In genomic region chr17:50689251-50689650, GRCh38 we compare ENCODE assay signal across 10 cellular contexts. TPM values are rescaled to one million over a fixed set of nuclear protein-coding genes. Genes with fewer than 3 reads are reported as not detected.
DNase-seq lines count a peak whose midpoint lies in the region; ATAC-seq and TF ChIP-seq lines count a peak whose summit lies in the region.
"Had no signal": no experiment of that assay in that cellular context is flagged by ENCODE, and none has a peak within 500 bp of the region (broad histone marks: within the 10 kb centered on the region; RNA-seq: fewer than 3 reads in every experiment).

No MANE protein-coding gene starts in this region.

- TF ChIP-seq CTCF in SK-N-SH (IDR thresholded peaks at IDR 0.05) (no peak), gastroesophageal sphincter (IDR thresholded peaks at IDR 0.05) (no peak)

- H3K27me3 ChIP-seq in SK-N-SH (ENCODE audit: insufficient read depth) (no peaks in the 10 kb centered on the region), gastroesophageal sphincter (no peaks in the 10 kb centered on the region)

- H3F3A ChIP-seq in SK-N-SH (replicated peaks; ENCODE audit: insufficient read depth): peaks cover 42% of the 10 kb centered on the region

- H3K36me3 ChIP-seq in SK-N-SH (replicated peaks in 1 of 2; ENCODE audit: control insufficient read depth in 1 of 2, insufficient read depth in 2 of 2, low read length in 1 of 2): peaks cover 16 to 26% of the 10 kb centered on the region in 2 experiments
- H3K36me3 ChIP-seq in gastroesophageal sphincter: peaks cover 0 to 16% of the 10 kb centered on the region in 2 donors

- TF ChIP-seq POLR2A in gastroesophageal sphincter (IDR thresholded peaks at IDR 0.05): no peak

- H3K4me3 ChIP-seq in SK-N-SH (ENCODE audit: low read depth in 2 of 2, low read length in 1 of 2) (no peak overlapping the region), gastroesophageal sphincter (no peak overlapping the region)

- H2AFZ ChIP-seq in SK-N-SH (ENCODE audit: low read depth): no peak overlapping the region

- no peaks in the 10 kb centered on the region for H3K79me2 ChIP-seq in SK-N-SH (ENCODE audit: insufficient read depth)

- ATAC-seq in gastroesophageal sphincter: no peak

- DNase-seq in DMS 273 (lab: John Stamatoyannopoulos, UW; ENCODE audit: unreplicated experiment) (peak; percentile 63), DMS 273 treated with DMSO at 0.1 percent for 48 hours (lab: John Stamatoyannopoulos, UW) (no peak), SK-N-SH (no peak), glomerular visceral epithelial cell (ENCODE audit: extremely low spot score) (peak; percentile 82), stromal cell of bone marrow (ENCODE audit: low read depth) (peak; percentile 36), GDM1 (lab: John Stamatoyannopoulos, UW) (no peak)
- DNase-seq in activated CD4-positive, alpha-beta T cell treated with anti-CD3 and anti-CD28 coated beads, Interleukin-2, amount 50 U/mL, for 1 hour: no peak
- DNase-seq: naive B cell had no signal

- no peak for TF ChIP-seq RAD21 in SK-N-SH (IDR thresholded peaks at IDR 0.05; ENCODE audit: low read length)

- H3K4me1 ChIP-seq in SK-N-SH (ENCODE audit: control insufficient read depth in 1 of 2, insufficient read depth in 2 of 2, low read depth in 1 of 2, low read length in 1 of 2) (peaks cover 49 to 57% of the 10 kb centered on the region in 2 experiments), gastroesophageal sphincter (peaks cover 0 to 75% (median 19%) of the 10 kb centered on the region in 3 donors)

- CTCF ChIA-PET in SK-N-SH (lab: Yijun Ruan, JAX): interaction anchor here (1.0 to 21.2 kb wide), 4 partner anchors 8 to 142 kb away, joined by 3 to 799 read pairs (median 186); partner anchors contain the start of genes ABCC3 and SPATA20

- no peaks in the 10 kb centered on the region for H3K9me3 ChIP-seq in SK-N-SH
- no peaks in the 10 kb centered on the region for H3K9me3 ChIP-seq in gastroesophageal sphincter

- no peaks in the 10 kb centered on the region for H3K9me2 ChIP-seq in SK-N-SH

- peak overlapping the region; percentile 3; the same call in 1 of the 2 replicates for H3K4me2 ChIP-seq in SK-N-SH

- H3K9ac ChIP-seq in SK-N-SH: no peak overlapping the region

- TF ChIP-seq EP300 in SK-N-SH (IDR thresholded peaks at IDR 0.05; ENCODE audit: borderline replicate concordance in 1 of 2, low read depth in 1 of 2, low read length in 1 of 2) (peak in 1 of 2 experiments; percentile 15; a peak in 1 of 4 replicates), gastroesophageal sphincter (IDR thresholded peaks at IDR 0.05) (no peak)

- H4K20me1 ChIP-seq in SK-N-SH (ENCODE audit: insufficient read depth): no peaks in the 10 kb centered on the region; the same call in 1 of the 2 replicates

- 29% methylated on average over 4 of the region's 4 CpGs for WGBS in SK-N-SH (ENCODE audit: low lambda C conversion rate)
- 30 to 60% methylated on average over 1 to 2 of the region's 4 CpGs for WGBS in gastroesophageal sphincter (ENCODE audit: low coverage in 1 of 2), 2 donors

- H3K27ac ChIP-seq in SK-N-SH (ENCODE audit: low read depth in 2 of 2, low read length in 1 of 2) (peak overlapping the region; percentile 2 to 22), gastroesophageal sphincter (no peak overlapping the region)
- H3K27ac ChIP-seq: 22Rv1 had no signal

- POLR2A ChIA-PET in SK-N-SH (lab: Yijun Ruan, JAX): no interaction called here

TF ChIP-seq in SK-N-SH, 30 proteins besides CTCF, POLR2A, EP300 and RAD21 (continues in another document):
- no peak for TF ChIP-seq ELF1 (IDR thresholded peaks at IDR 0.05)
- TF ChIP-seq GATA2 (CRISPR knock-in tag; IDR thresholded peaks at IDR 0.05): no peak
- TF ChIP-seq TAF1 (IDR thresholded peaks at IDR 0.05; ENCODE audit: borderline replicate concordance, low read depth, low read length): no peak
- TF ChIP-seq TCF12 (IDR thresholded peaks at IDR 0.05): peak; percentile 75
- TF ChIP-seq USF1 (IDR thresholded peaks at IDR 0.05; ENCODE audit: borderline replicate concordance, low read depth): no peak
- TF ChIP-seq MXI1 (IDR thresholded peaks at IDR 0.05; ENCODE audit: low read depth, low read length): no peak
- no peak for TF ChIP-seq RCOR1 (IDR thresholded peaks at IDR 0.05; ENCODE audit: low read length)
- TF ChIP-seq PBX3 (IDR thresholded peaks at IDR 0.05): peak; percentile 53; the same call in 1 of the 2 replicates
- no peak for TF ChIP-seq IRF3 (IDR thresholded peaks at IDR 0.05; ENCODE audit: low read depth, low read length)
- TF ChIP-seq FOSL2 (IDR thresholded peaks at IDR 0.05; ENCODE audit: borderline replicate concordance, low read depth): peak; percentile 65; the same call in 1 of the 2 replicates
- peak; percentile 56 for TF ChIP-seq JUND (IDR thresholded peaks at IDR 0.05)
- TF ChIP-seq MAX (IDR thresholded peaks at IDR 0.05; ENCODE audit: low read depth): peak; percentile 65; the same call in 1 of the 2 replicates
- TF ChIP-seq POLR2AphosphoS5 (IDR thresholded peaks at IDR 0.05; ENCODE audit: low read depth, low read length): no peak
- no peak for TF ChIP-seq USF2 (IDR thresholded peaks at IDR 0.05; ENCODE audit: borderline replicate concordance, low read depth, low read length)
- TF ChIP-seq RXRA (IDR thresholded peaks at IDR 0.05; ENCODE audit: borderline replicate concordance, low read depth): peak; percentile 71; the same call in 1 of the 2 replicates
- no peak for TF ChIP-seq CHD2 (IDR thresholded peaks at IDR 0.05; ENCODE audit: low read length, partially characterized antibody)
- no peak; the same call in 1 of the 2 replicates for TF ChIP-seq NFIC (IDR thresholded peaks at IDR 0.05; ENCODE audit: borderline replicate concordance)
- no peak for TF ChIP-seq SIN3A (IDR thresholded peaks at IDR 0.05; ENCODE audit: borderline replicate concordance, low read depth, low read length)

RNA-seq across cellular contexts. Expression of gene ANKRD40, which starts 18.5 kb away (rescaled TPM):
- polyA plus RNA-seq in SK-N-SH (2012; rRNA removed): 33.6 and 46.3 TPM in 2 replicates
- 43.8 and 47.2 TPM in 2 replicates for polyA plus RNA-seq in SK-N-SH (2012; cell fraction: cytosol; rRNA removed)
- polyA plus RNA-seq in SK-N-SH (2012; cell fraction: nucleus; rRNA removed): 20.8 and 38.1 TPM in 2 replicates
- total RNA-seq in gastroesophageal sphincter: 100 to 1,000 TPM in 1 of 4 donors, 10 to 100 TPM in 3; 65.8 to 125 (median 89.2) TPM

RNA-seq across cellular contexts. Expression of gene LUC7L3, which starts 30.2 kb away (rescaled TPM):
- polyA plus RNA-seq in SK-N-SH (2012; rRNA removed): 154 and 164 TPM in 2 replicates
- polyA plus RNA-seq in SK-N-SH (2012; cell fraction: cytosol; rRNA removed): 52.9 and 60.7 TPM in 2 replicates
- 1,155 and 1,243 TPM in 2 replicates for polyA plus RNA-seq in SK-N-SH (2012; cell fraction: nucleus; rRNA removed)
- 100 to 1,000 TPM in 1 of 4 donors, 10 to 100 TPM in 3; 40.1 to 134 (median 54.6) TPM for total RNA-seq in gastroesophageal sphincter

RNA-seq across cellular contexts. Expression of gene ABCC3, which starts 54.6 kb away (rescaled TPM):
- 185 and 209 TPM in 2 replicates for polyA plus RNA-seq in SK-N-SH (2012; rRNA removed)
- 29.0 and 41.5 TPM in 2 replicates for polyA plus RNA-seq in SK-N-SH (2012; cell fraction: cytosol; rRNA removed)
- polyA plus RNA-seq in SK-N-SH (2012; cell fraction: nucleus; rRNA removed): 1,427 and 1,497 TPM in 2 replicates
- 10 to 100 TPM in 1 of 4 donors, 1 to 10 TPM in 3; 2.0 to 18.7 (median 5.1) TPM for total RNA-seq in gastroesophageal sphincter

Comparison
In these comparisons a context has a peak if more than half of its experiments do, and no peak if none do; other contexts are left out.
1. DNase-seq: peak in DMS 273 (single experiment), glomerular visceral epithelial cell (single experiment) and stromal cell of bone marrow (single experiment); none in DMS 273 treated with DMSO at 0.1 percent for 48 hours (single experiment), SK-N-SH (single experiment), activated CD4-positive, alpha-beta T cell treated with anti-CD3 and anti-CD28 coated beads, Interleukin-2, amount 50 U/mL, for 1 hour (single experiment) and GDM1 (single experiment).
2. H3K27ac ChIP-seq: peak in SK-N-SH (2 of 2); none in gastroesophageal sphincter (0 of 4).